7 cellular contexts compared by ENCODE assay signal in genomic region chr14:95361373-95362179, GRCh38. TPM values are rescaled to one million over a fixed set of nuclear protein-coding genes. Genes with fewer than 3 reads are reported as not detected.
DNase-seq lines count a peak whose midpoint lies in the region; ATAC-seq, FAIRE-seq and TF ChIP-seq lines count a peak whose summit lies in the region.

No MANE protein-coding gene starts in this region.

- peaks cover 58% of the 10 kb centered on the region for H3K27me3 Mint-ChIP-seq in activated T-cell treated with anti-CD3 and anti-CD28 coated beads, Interleukin-2, amount 50 U/mL, for 72 hours (ENCODE audit: low read depth)

- FAIRE-seq in GM12891 (lab: Jason Lieb, UNC): peak; percentile 85

- H2AFZ ChIP-seq in smooth muscle cell (ENCODE audit: low read depth): no peak overlapping the region

- H3F3A ChIP-seq in smooth muscle cell (ENCODE audit: low read depth): no peaks in the 10 kb centered on the region

- H3K27me3 ChIP-seq in smooth muscle cell (ENCODE audit: low read depth): peaks cover 54% of the 10 kb centered on the region

- H3K4me1 Mint-ChIP-seq in activated T-cell treated with anti-CD3 and anti-CD28 coated beads, Interleukin-2, amount 50 U/mL, for 72 hours (ENCODE audit: low read depth): no peaks in the 10 kb centered on the region

- in situ Hi-C loops in KBM-7 (cut with MboI; ENCODE audit: low pct_unique_long_range_greater_than_20kb, low sequenced_read_pairs): no loop called here

- no peak overlapping the region for H3K4me2 ChIP-seq in smooth muscle cell

- H3K27ac ChIP-seq in smooth muscle cell (ENCODE audit: low read depth): no peak overlapping the region

- H3K36me3 Mint-ChIP-seq in activated T-cell treated with anti-CD3 and anti-CD28 coated beads, Interleukin-2, amount 50 U/mL, for 72 hours (ENCODE audit: insufficient read depth in 2 of 2): no peaks in the 10 kb centered on the region

- no peak for TF ChIP-seq POLR2A in GM12891 (IDR thresholded peaks at IDR 0.05; ENCODE audit: low read depth, low read length)

- H3K9me3 ChIP-seq in smooth muscle cell (replicated peaks; ENCODE audit: low read depth): no peaks in the 10 kb centered on the region

- H3K9me3 Mint-ChIP-seq in activated T-cell treated with anti-CD3 and anti-CD28 coated beads, Interleukin-2, amount 50 U/mL, for 72 hours: no peaks in the 10 kb centered on the region

- intact Hi-C loops in left ventricle myocardium superior (cut with micrococcal nuclease): no loop called here

- H3K9ac ChIP-seq in smooth muscle cell (ENCODE audit: low read depth): no peak overlapping the region

- H3K4me1 ChIP-seq in smooth muscle cell (ENCODE audit: low read depth): no peaks in the 10 kb centered on the region

- no peak overlapping the region for H3K4me3 ChIP-seq in smooth muscle cell

- no peak overlapping the region for H3K27ac Mint-ChIP-seq in activated T-cell treated with anti-CD3 and anti-CD28 coated beads, Interleukin-2, amount 50 U/mL, for 72 hours

- TF ChIP-seq CTCF in smooth muscle cell (IDR thresholded peaks at IDR 0.05; ENCODE audit: borderline replicate concordance, insufficient read depth, poor library complexity, severe bottlenecking): peak; percentile 66

- no peaks in the 10 kb centered on the region for H4K20me1 ChIP-seq in smooth muscle cell (ENCODE audit: low read depth)

- peak; percentile 66 for DNase-seq in GM12891 (ENCODE audit: insufficient read length, low spot score)
- DNase-seq in KBM-7: peak; percentile 53
- DNase-seq in activated T-cell treated with anti-CD3 and anti-CD28 coated beads, Interleukin-2, amount 50 U/mL, for 72 hours: peak; percentile 41 to 61
- DNase-seq in left ventricle myocardium superior: peak; percentile 50
- no peak for DNase-seq in smooth muscle cell (lab: John Stamatoyannopoulos, UW; ENCODE audit: unreplicated experiment)
- DNase-seq in cerebellar cortex (ENCODE audit: low spot score): no peak

- no peak overlapping the region for H3K4me3 Mint-ChIP-seq in activated T-cell treated with anti-CD3 and anti-CD28 coated beads, Interleukin-2, amount 50 U/mL, for 72 hours

- ATAC-seq in activated T-cell treated with anti-CD3 and anti-CD28 coated beads, Interleukin-2, amount 50 U/mL, for 72 hours (replicated peaks in 1 of 2): peak; percentile 66 to 74
- ATAC-seq in left ventricle myocardium superior (peak; percentile 46), HG03439 (IDR thresholded peaks at IDR 0.05; ENCODE audit: unreplicated experiment) (no peak)

- H3K79me2 ChIP-seq in smooth muscle cell (ENCODE audit: low read depth): no peaks in the 10 kb centered on the region

- H3K36me3 ChIP-seq in smooth muscle cell (ENCODE audit: low read depth): no peaks in the 10 kb centered on the region

- 21% methylated on average over 20 of the region's 20 CpGs for WGBS in smooth muscle cell (ENCODE audit: low lambda C conversion rate)

TF ChIP-seq in GM12891, 5 proteins besides CTCF, POLR2A, EP300 and RAD21:
- TF ChIP-seq PAX5 (IDR thresholded peaks at IDR 0.05; ENCODE audit: insufficient read depth, low read length, severe bottlenecking) (no peak), TAF1 (IDR thresholded peaks at IDR 0.05; ENCODE audit: low read depth, low read length) (no peak), POLR2AphosphoS5 (IDR thresholded peaks at IDR 0.05; ENCODE audit: low read depth, low read length) (no peak), POU2F2 (IDR thresholded peaks at IDR 0.05; ENCODE audit: low read depth, low read length) (no peak), SPI1 (IDR thresholded peaks at IDR 0.05; ENCODE audit: low read depth, low read length) (no peak)
TF ChIP-seq in GM12891: peak in this region for 0.

RNA-seq across cellular contexts. Expression of gene CLMN, which starts 41.9 kb away (rescaled TPM):
- polyA plus RNA-seq in GM12891 (2012; ENCODE audit: low read depth, missing spikeins): 15.1 TPM
- total RNA-seq in activated T-cell treated with anti-CD3 and anti-CD28 coated beads, Interleukin-2, amount 50 U/mL, for 72 hours: 1 to 10 TPM; 2.5 to 3.0 TPM
- 8.9 TPM for total RNA-seq in left ventricle myocardium superior
- total RNA-seq in smooth muscle cell: 2.8 and 3.5 TPM in 2 replicates
- polyA plus RNA-seq in smooth muscle cell: 1.3 and 3.9 TPM in 2 replicates

Comparison
In these comparisons a context has a peak if more than half of its experiments do, and no peak if none do; other contexts are left out.
1. DNase-seq: peak in GM12891 (single experiment), KBM-7 (single experiment), activated T-cell treated with anti-CD3 and anti-CD28 coated beads, Interleukin-2, amount 50 U/mL, for 72 hours (2 of 2) and left ventricle myocardium superior (single experiment); none in smooth muscle cell (single experiment) and cerebellar cortex (single experiment).